Comparison of ENCODE assay signal across 28 cellular contexts in genomic region chr9:115628426-115628825, GRCh38.
"Had no signal": no experiment of that assay in that cellular context is flagged by ENCODE, and none has a peak within 500 bp of the region (broad histone marks: within the 10 kb centered on the region; RNA-seq: fewer than 3 reads in every experiment).

No MANE protein-coding gene starts in this region.

- H3K4me1 ChIP-seq: body of pancreas, pancreas, psoas muscle, stomach had no signal

- H3K27ac ChIP-seq: body of pancreas, epithelial cell of prostate, pancreas, psoas muscle, stomach, tibial artery had no signal

- H3K36me3 ChIP-seq: pancreas, stomach, tibial artery had no signal

- H3K9me3 Mint-ChIP-seq: activated B cell treated with CpG ODN at 0.5 μM for 24 hours, mesothelial cell of epicardium, nephron progenitor cell had no signal

- H3K4me1 Mint-ChIP-seq: activated B cell treated with CpG ODN at 0.5 μM for 24 hours; activated CD4-positive, alpha-beta T cell treated with anti-CD3 and anti-CD28 coated beads for 36 hours; activated CD8-positive, alpha-beta memory T cell treated with anti-CD3 and anti-CD28 coated beads, Interleukin-2, amount 10 ng/mL, durations not matched to agents 7 days and 5 days; mesothelial cell of epicardium; naive B cell; stimulated activated naive B cell treated with anti-CD40 and anti-IgM and Interleukin-4, amounts not matched to agents 10 μg/mL and 1 μg/mL and 100 μg/mL, for 72 hours; T-helper 17 cell had no signal

- DNase-seq: activated B cell treated with CpG ODN at 0.5 μM for 24 hours; activated CD4-positive, alpha-beta T cell treated with anti-CD3 and anti-CD28 coated beads for 36 hours; activated CD8-positive, alpha-beta memory T cell treated with anti-CD3 and anti-CD28 coated beads, Interleukin-2, amount 10 ng/mL, durations not matched to agents 7 days and 5 days; activated CD8-positive, alpha-beta T cell treated with anti-CD3 and anti-CD28 coated beads, Interleukin-2, amount 10 ng/mL, durations not matched to agents 7 days and 5 days; activated naive CD4-positive, alpha-beta T cell; activated T-cell treated with anti-CD3 and anti-CD28 coated beads, Interleukin-2, amount 50 U/mL, for 72 hours; anterior cingulate cortex; body of pancreas; dermis blood vessel endothelial cell; effector CD4-positive, alpha-beta T cell; glutamatergic neuron; left colon; naive B cell; nephron progenitor cell; nucleus accumbens; pancreas; psoas muscle; right cardiac atrium; stimulated activated CD4-positive, alpha-beta T cell treated with anti-CD3 and anti-CD28 coated beads, Interleukin-15, amount 100 ng/mL, for 24 hours; stimulated activated CD4-positive, alpha-beta T cell treated with anti-CD3 and anti-CD28 coated beads, Interleukin-2, amount 100 ng/mL, for 24 hours; stimulated activated naive B cell treated with anti-CD40 and anti-IgM and Interleukin-4, amounts not matched to agents 10 μg/mL and 1 μg/mL and 100 μg/mL, for 72 hours; stomach; T-helper 17 cell; T1000; tibial artery had no signal

- H3K36me3 Mint-ChIP-seq: activated CD8-positive, alpha-beta memory T cell treated with anti-CD3 and anti-CD28 coated beads, Interleukin-2, amount 10 ng/mL, durations not matched to agents 7 days and 5 days; activated naive CD8-positive, alpha-beta T cell; mesothelial cell of epicardium; naive B cell; stimulated activated naive B cell treated with anti-CD40 and anti-IgM and Interleukin-4, amounts not matched to agents 10 μg/mL and 1 μg/mL and 100 μg/mL, for 72 hours had no signal

- H3K27ac Mint-ChIP-seq: activated B cell treated with CpG ODN at 0.5 μM for 24 hours; activated CD4-positive, alpha-beta T cell treated with anti-CD3 and anti-CD28 coated beads for 36 hours; activated CD8-positive, alpha-beta memory T cell treated with anti-CD3 and anti-CD28 coated beads, Interleukin-2, amount 10 ng/mL, durations not matched to agents 7 days and 5 days; activated CD8-positive, alpha-beta T cell treated with anti-CD3 and anti-CD28 coated beads, Interleukin-2, amount 10 ng/mL, durations not matched to agents 7 days and 5 days; activated naive CD8-positive, alpha-beta T cell; activated T-cell treated with anti-CD3 and anti-CD28 coated beads, Interleukin-2, amount 50 U/mL, for 72 hours; mesothelial cell of epicardium; naive B cell; nephron progenitor cell; stimulated activated naive B cell treated with anti-CD40 and anti-IgM and Interleukin-4, amounts not matched to agents 10 μg/mL and 1 μg/mL and 100 μg/mL, for 72 hours; T-helper 17 cell had no signal

- H3K27me3 Mint-ChIP-seq: activated CD8-positive, alpha-beta memory T cell treated with anti-CD3 and anti-CD28 coated beads, Interleukin-2, amount 10 ng/mL, durations not matched to agents 7 days and 5 days had no signal

- ATAC-seq: activated CD4-positive, alpha-beta T cell treated with anti-CD3 and anti-CD28 coated beads for 36 hours; activated CD8-positive, alpha-beta memory T cell treated with anti-CD3 and anti-CD28 coated beads, Interleukin-2, amount 10 ng/mL, durations not matched to agents 7 days and 5 days; activated CD8-positive, alpha-beta T cell treated with anti-CD3 and anti-CD28 coated beads, Interleukin-2, amount 10 ng/mL, durations not matched to agents 7 days and 5 days; activated T-cell treated with anti-CD3 and anti-CD28 coated beads, Interleukin-2, amount 50 U/mL, for 72 hours; body of pancreas; left colon; pancreas; psoas muscle; right cardiac atrium; stimulated activated naive B cell treated with anti-CD40 and anti-IgM and Interleukin-4, amounts not matched to agents 10 μg/mL and 1 μg/mL and 100 μg/mL, for 72 hours; T-helper 17 cell had no signal

- H3K27me3 ChIP-seq: body of pancreas, pancreas, stomach, tibial artery had no signal

- H3K4me3 ChIP-seq: body of pancreas, pancreas, psoas muscle, stomach, tibial artery had no signal

- H3K4me3 Mint-ChIP-seq: activated B cell treated with CpG ODN at 0.5 μM for 24 hours; activated CD4-positive, alpha-beta T cell treated with anti-CD3 and anti-CD28 coated beads for 36 hours; activated CD8-positive, alpha-beta memory T cell treated with anti-CD3 and anti-CD28 coated beads, Interleukin-2, amount 10 ng/mL, durations not matched to agents 7 days and 5 days; activated CD8-positive, alpha-beta T cell treated with anti-CD3 and anti-CD28 coated beads, Interleukin-2, amount 10 ng/mL, durations not matched to agents 7 days and 5 days; activated naive CD8-positive, alpha-beta T cell; activated T-cell treated with anti-CD3 and anti-CD28 coated beads, Interleukin-2, amount 50 U/mL, for 72 hours; mesothelial cell of epicardium; naive B cell; nephron progenitor cell; stimulated activated naive B cell treated with anti-CD40 and anti-IgM and Interleukin-4, amounts not matched to agents 10 μg/mL and 1 μg/mL and 100 μg/mL, for 72 hours; T-helper 17 cell had no signal

- H3K9me3 ChIP-seq: body of pancreas, pancreas, psoas muscle, stomach, tibial artery had no signal
